18 cellular contexts compared by ENCODE assay signal in genomic region chr3:97612632-97613031, GRCh38.
A peak's percentile ranks its signal among the peaks of the same experiment; 100 is the strongest.
DNase-seq lines count a peak whose midpoint lies in the region; ATAC-seq and TF ChIP-seq lines count a peak whose summit lies in the region.
"Had no signal": no experiment of that assay in that cellular context is flagged by ENCODE, and none has a peak within 500 bp of the region (broad histone marks: within the 10 kb centered on the region; RNA-seq: fewer than 3 reads in every experiment).

No MANE protein-coding gene starts in this region.

- H3K9me2 ChIP-seq in PC-3 (replicated peaks; ENCODE audit: low read length) (no peaks in the 10 kb centered on the region), GM23338 (ENCODE audit: insufficient read depth) (no peaks in the 10 kb centered on the region)

- no peak overlapping the region for H3K27ac ChIP-seq in PC-3 (ENCODE audit: low read length)
- no peak overlapping the region for H3K27ac ChIP-seq in GM23338 (ENCODE audit: low read depth)
- H3K27ac ChIP-seq: 22Rv1, RWPE1, SJSA1 had no signal

- H3K27me3 ChIP-seq in PC-3 (ENCODE audit: low read length) (no peaks in the 10 kb centered on the region), GM23338 (ENCODE audit: insufficient read depth) (no peaks in the 10 kb centered on the region)
- H3K27me3 ChIP-seq: SJSA1 had no signal

- TF ChIP-seq CTCF in PC-3 (conservative IDR thresholded peaks at IDR 0.05; ENCODE audit: low read depth, low read length) = no peak
- TF ChIP-seq CTCF in GM23338 (conservative IDR thresholded peaks at IDR 0.05; ENCODE audit: low read depth in 2 of 2) = no peak

- H4K20me1 ChIP-seq in PC-3 (ENCODE audit: low read length) (no peaks in the 10 kb centered on the region), GM23338 (replicated peaks; ENCODE audit: insufficient read depth) (no peaks in the 10 kb centered on the region)

- CTCF ChIA-PET in PC-3 (lab: Charles Lee) = no interaction called here

- H3K27ac Mint-ChIP-seq in GM23338 = no peak overlapping the region
- H3K27ac Mint-ChIP-seq: CD14-positive monocyte; T-helper 1 cell treated with Interleukin-12 subunit alpha and Interleukin-12 subunit beta and Interleukin-4 antibody, amounts not matched to agents 30 μg/mL and 1 μg/mL, for 36 hours had no signal

- no peaks in the 10 kb centered on the region; the same call in 1 of the 3 replicates for H3K9me3 Mint-ChIP-seq in GM23338
- H3K9me3 Mint-ChIP-seq: T-helper 1 cell treated with Interleukin-12 subunit alpha and Interleukin-12 subunit beta and Interleukin-4 antibody, amounts not matched to agents 30 μg/mL and 1 μg/mL, for 36 hours had no signal

- H3K79me2 ChIP-seq in PC-3 (ENCODE audit: low read length) (no peaks in the 10 kb centered on the region), GM23338 (replicated peaks; ENCODE audit: insufficient read depth) (no peaks in the 10 kb centered on the region)

- H3K4me2 ChIP-seq in PC-3 (ENCODE audit: low read length) (no peak overlapping the region), GM23338 (no peak overlapping the region)

- no peaks in the 10 kb centered on the region for H3K9me3 ChIP-seq in PC-3 (ENCODE audit: low read length)
- H3K9me3 ChIP-seq: SJSA1 had no signal

- H3K4me3 Mint-ChIP-seq in GM23338 = no peak overlapping the region
- H3K4me3 Mint-ChIP-seq: CD14-positive monocyte; T-helper 1 cell treated with Interleukin-12 subunit alpha and Interleukin-12 subunit beta and Interleukin-4 antibody, amounts not matched to agents 30 μg/mL and 1 μg/mL, for 36 hours had no signal

- H3K4me1 Mint-ChIP-seq in GM23338 = no peaks in the 10 kb centered on the region; the same call in 2 of the 3 replicates
- H3K4me1 Mint-ChIP-seq: CD14-positive monocyte had no signal

- BruUV-seq in PC-3 (replicated peaks; lab: Mats Ljungman, UMichigan) = no TSS peak

- H3K36me3 ChIP-seq in PC-3 (ENCODE audit: low read depth, low read length) (no peaks in the 10 kb centered on the region), GM23338 (ENCODE audit: insufficient read depth) (no peaks in the 10 kb centered on the region)
- H3K36me3 ChIP-seq: SJSA1 had no signal

- H2AFZ ChIP-seq in PC-3 (ENCODE audit: low read length) (no peak overlapping the region), GM23338 (no peak overlapping the region)

- DNase-seq in DMS53 (lab: John Stamatoyannopoulos, UW) (peak; percentile 29), DMS53 treated with DMSO at 0.1 percent for 48 hours (lab: John Stamatoyannopoulos, UW; ENCODE audit: unreplicated experiment) (no peak), NCI-H1417 treated with DMSO at 0.1 percent for 48 hours (lab: John Stamatoyannopoulos, UW) (peak; percentile 14), NCI-H345 (lab: John Stamatoyannopoulos, UW) (peak; percentile 5), PC-3 (no peak), NCI-H1048 (lab: John Stamatoyannopoulos, UW) (no peak), GM23338 (ENCODE audit: low spot score) (no peak)
- no peak for DNase-seq in activated naive CD4-positive, alpha-beta T cell treated with Interleukin-2 at 50 U/mL for 16 hours
- DNase-seq: GF-D8, GOT3, NCI-H1694, NCI-H524 treated with DMSO at 0.1 percent for 48 hours, OCI-M1 had no signal

- peak; percentile 58 for ATAC-seq in PC-3
- ATAC-seq in GM23338 = no peak

- H3K4me1 ChIP-seq in PC-3 (ENCODE audit: insufficient read depth, low read length) (no peaks in the 10 kb centered on the region), GM23338 (ENCODE audit: insufficient read depth) (no peaks in the 10 kb centered on the region)
- H3K4me1 ChIP-seq: SJSA1 had no signal

- H3K27me3 Mint-ChIP-seq in GM23338 (ENCODE audit: insufficient read depth, low read depth, poor library complexity) = peaks cover 1% of the 10 kb centered on the region

- intact Hi-C loops in PC-3 (cut with micrococcal nuclease) = no loop called here

- H3K4me3 ChIP-seq in PC-3 (ENCODE audit: low read length) (no peak overlapping the region), GM23338 (no peak overlapping the region)
- H3K4me3 ChIP-seq: SJSA1 had no signal

- POLR2A ChIA-PET in PC-3 (lab: Charles Lee; ENCODE audit: unreplicated experiment) = no interaction called here

- no peak overlapping the region for H3K9ac ChIP-seq in PC-3 (ENCODE audit: low read length)

- H3K36me3 Mint-ChIP-seq in GM23338 (ENCODE audit: low read depth) = 0 out of 3 replicates have a peak, but pooled peaks cover 4% of the 10 kb centered on the region
- H3K36me3 Mint-ChIP-seq: CD14-positive monocyte had no signal

- H3F3A ChIP-seq in PC-3 (ENCODE audit: low read length, unreplicated experiment) (no peaks in the 10 kb centered on the region), GM23338 (replicated peaks; ENCODE audit: low read depth) (no peaks in the 10 kb centered on the region)

TF ChIP-seq in GM23338, 12 proteins besides CTCF, POLR2A, EP300 and RAD21 (continues in another document):
- TF ChIP-seq ZNF331 (CRISPR knock-in tag; IDR thresholded peaks at IDR 0.05; ENCODE audit: low read depth) (no peak), STAT1 (IDR thresholded peaks at IDR 0.05; ENCODE audit: unreplicated experiment) (no peak), POLR2AphosphoS5 (IDR thresholded peaks at IDR 0.05; ENCODE audit: low read depth) (no peak), NANOG (IDR thresholded peaks at IDR 0.05; ENCODE audit: borderline replicate concordance) (no peak), ETS1 (IDR thresholded peaks at IDR 0.05) (no peak), ZNF114 (CRISPR knock-in tag; IDR thresholded peaks at IDR 0.05) (no peak), CREB1 (CRISPR knock-in tag; IDR thresholded peaks at IDR 0.05; ENCODE audit: low read depth) (no peak), JUNB (IDR thresholded peaks at IDR 0.05; ENCODE audit: unreplicated experiment) (no peak), EZH2phosphoT487 (IDR thresholded peaks at IDR 0.05; ENCODE audit: unreplicated experiment) (no peak), REST (IDR thresholded peaks at IDR 0.05; ENCODE audit: unreplicated experiment) (no peak), EZH2 (IDR thresholded peaks at IDR 0.05; ENCODE audit: low read depth, unreplicated experiment) (no peak)

Comparison
In these comparisons a context has a peak if more than half of its experiments do, and no peak if none do; other contexts are left out.
1. DNase-seq: peak in DMS53 (single experiment), NCI-H1417 treated with DMSO at 0.1 percent for 48 hours (single experiment) and NCI-H345 (single experiment); none in DMS53 treated with DMSO at 0.1 percent for 48 hours (single experiment), PC-3 (single experiment), NCI-H1048 (single experiment), GM23338 (single experiment) and activated naive CD4-positive, alpha-beta T cell treated with Interleukin-2 at 50 U/mL for 16 hours (single experiment).